In genomic region chr20:36460648-36461599, GRCh38 we compare ENCODE assay signal across 1 cellular context.
TF ChIP-seq lines count a peak whose summit lies in the region.

No MANE protein-coding gene starts in this region.

TF ChIP-seq in H1, 55 proteins besides CTCF, POLR2A, EP300 and RAD21 (continued from another document):
- TF ChIP-seq ZNF274 (IDR thresholded peaks at IDR 0.05; ENCODE audit: borderline replicate concordance, extremely low read depth, low read length), result no peak
- peak; percentile 48; the same call in 1 of the 2 replicates for TF ChIP-seq PHF8 (conservative IDR thresholded peaks at IDR 0.05; ENCODE audit: low read depth, low read length)
- no peak for TF ChIP-seq SIRT6 (IDR thresholded peaks at IDR 0.05; ENCODE audit: low read length)
- peak; percentile 75 for TF ChIP-seq TAF1 (IDR thresholded peaks at IDR 0.05; ENCODE audit: low read depth, low read length)
- TF ChIP-seq BACH1 (IDR thresholded peaks at IDR 0.05; ENCODE audit: low read length), result peak; percentile 54
- peak; percentile 55; the same call in 1 of the 2 replicates for TF ChIP-seq CREB1 (IDR thresholded peaks at IDR 0.05)
- TF ChIP-seq, protein P1, sequence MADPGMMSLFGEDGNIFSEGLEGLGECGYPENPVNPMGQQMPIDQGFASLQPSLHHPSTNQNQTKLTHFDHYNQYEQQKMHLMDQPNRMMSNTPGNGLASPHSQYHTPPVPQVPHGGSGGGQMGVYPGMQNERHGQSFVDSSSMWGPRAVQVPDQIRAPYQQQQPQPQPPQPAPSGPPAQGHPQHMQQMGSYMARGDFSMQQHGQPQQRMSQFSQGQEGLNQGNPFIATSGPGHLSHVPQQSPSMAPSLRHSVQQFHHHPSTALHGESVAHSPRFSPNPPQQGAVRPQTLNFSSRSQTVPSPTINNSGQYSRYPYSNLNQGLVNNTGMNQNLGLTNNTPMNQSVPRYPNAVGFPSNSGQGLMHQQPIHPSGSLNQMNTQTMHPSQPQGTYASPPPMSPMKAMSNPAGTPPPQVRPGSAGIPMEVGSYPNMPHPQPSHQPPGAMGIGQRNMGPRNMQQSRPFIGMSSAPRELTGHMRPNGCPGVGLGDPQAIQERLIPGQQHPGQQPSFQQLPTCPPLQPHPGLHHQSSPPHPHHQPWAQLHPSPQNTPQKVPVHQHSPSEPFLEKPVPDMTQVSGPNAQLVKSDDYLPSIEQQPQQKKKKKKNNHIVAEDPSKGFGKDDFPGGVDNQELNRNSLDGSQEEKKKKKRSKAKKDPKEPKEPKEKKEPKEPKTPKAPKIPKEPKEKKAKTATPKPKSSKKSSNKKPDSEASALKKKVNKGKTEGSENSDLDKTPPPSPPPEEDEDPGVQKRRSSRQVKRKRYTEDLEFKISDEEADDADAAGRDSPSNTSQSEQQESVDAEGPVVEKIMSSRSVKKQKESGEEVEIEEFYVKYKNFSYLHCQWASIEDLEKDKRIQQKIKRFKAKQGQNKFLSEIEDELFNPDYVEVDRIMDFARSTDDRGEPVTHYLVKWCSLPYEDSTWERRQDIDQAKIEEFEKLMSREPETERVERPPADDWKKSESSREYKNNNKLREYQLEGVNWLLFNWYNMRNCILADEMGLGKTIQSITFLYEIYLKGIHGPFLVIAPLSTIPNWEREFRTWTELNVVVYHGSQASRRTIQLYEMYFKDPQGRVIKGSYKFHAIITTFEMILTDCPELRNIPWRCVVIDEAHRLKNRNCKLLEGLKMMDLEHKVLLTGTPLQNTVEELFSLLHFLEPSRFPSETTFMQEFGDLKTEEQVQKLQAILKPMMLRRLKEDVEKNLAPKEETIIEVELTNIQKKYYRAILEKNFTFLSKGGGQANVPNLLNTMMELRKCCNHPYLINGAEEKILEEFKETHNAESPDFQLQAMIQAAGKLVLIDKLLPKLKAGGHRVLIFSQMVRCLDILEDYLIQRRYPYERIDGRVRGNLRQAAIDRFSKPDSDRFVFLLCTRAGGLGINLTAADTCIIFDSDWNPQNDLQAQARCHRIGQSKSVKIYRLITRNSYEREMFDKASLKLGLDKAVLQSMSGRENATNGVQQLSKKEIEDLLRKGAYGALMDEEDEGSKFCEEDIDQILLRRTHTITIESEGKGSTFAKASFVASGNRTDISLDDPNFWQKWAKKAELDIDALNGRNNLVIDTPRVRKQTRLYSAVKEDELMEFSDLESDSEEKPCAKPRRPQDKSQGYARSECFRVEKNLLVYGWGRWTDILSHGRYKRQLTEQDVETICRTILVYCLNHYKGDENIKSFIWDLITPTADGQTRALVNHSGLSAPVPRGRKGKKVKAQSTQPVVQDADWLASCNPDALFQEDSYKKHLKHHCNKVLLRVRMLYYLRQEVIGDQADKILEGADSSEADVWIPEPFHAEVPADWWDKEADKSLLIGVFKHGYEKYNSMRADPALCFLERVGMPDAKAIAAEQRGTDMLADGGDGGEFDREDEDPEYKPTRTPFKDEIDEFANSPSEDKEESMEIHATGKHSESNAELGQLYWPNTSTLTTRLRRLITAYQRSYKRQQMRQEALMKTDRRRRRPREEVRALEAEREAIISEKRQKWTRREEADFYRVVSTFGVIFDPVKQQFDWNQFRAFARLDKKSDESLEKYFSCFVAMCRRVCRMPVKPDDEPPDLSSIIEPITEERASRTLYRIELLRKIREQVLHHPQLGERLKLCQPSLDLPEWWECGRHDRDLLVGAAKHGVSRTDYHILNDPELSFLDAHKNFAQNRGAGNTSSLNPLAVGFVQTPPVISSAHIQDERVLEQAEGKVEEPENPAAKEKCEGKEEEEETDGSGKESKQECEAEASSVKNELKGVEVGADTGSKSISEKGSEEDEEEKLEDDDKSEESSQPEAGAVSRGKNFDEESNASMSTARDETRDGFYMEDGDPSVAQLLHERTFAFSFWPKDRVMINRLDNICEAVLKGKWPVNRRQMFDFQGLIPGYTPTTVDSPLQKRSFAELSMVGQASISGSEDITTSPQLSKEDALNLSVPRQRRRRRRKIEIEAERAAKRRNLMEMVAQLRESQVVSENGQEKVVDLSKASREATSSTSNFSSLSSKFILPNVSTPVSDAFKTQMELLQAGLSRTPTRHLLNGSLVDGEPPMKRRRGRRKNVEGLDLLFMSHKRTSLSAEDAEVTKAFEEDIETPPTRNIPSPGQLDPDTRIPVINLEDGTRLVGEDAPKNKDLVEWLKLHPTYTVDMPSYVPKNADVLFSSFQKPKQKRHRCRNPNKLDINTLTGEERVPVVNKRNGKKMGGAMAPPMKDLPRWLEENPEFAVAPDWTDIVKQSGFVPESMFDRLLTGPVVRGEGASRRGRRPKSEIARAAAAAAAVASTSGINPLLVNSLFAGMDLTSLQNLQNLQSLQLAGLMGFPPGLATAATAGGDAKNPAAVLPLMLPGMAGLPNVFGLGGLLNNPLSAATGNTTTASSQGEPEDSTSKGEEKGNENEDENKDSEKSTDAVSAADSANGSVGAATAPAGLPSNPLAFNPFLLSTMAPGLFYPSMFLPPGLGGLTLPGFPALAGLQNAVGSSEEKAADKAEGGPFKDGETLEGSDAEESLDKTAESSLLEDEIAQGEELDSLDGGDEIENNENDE (IDR thresholded peaks at IDR 0.05; ENCODE audit: insufficient replicate concordance, low read length), result no peak
- peak; percentile 29; the same call in 1 of the 2 replicates for TF ChIP-seq TBP (IDR thresholded peaks at IDR 0.05; ENCODE audit: low read depth, low read length)
- peak in 1 of 2 experiments; percentile 56; a peak in 1 of 4 replicates for TF ChIP-seq HDAC2 (IDR thresholded peaks at IDR 0.05; ENCODE audit: borderline replicate concordance in 1 of 2, low read depth in 2 of 2, low read length in 2 of 2)
- peak; percentile 86 for TF ChIP-seq POLR2AphosphoS5 (IDR thresholded peaks at IDR 0.05; ENCODE audit: low read depth, low read length)
TF ChIP-seq in H1: peak in this region for 17.
